Comparison of ENCODE assay signal across 18 cellular contexts in the genomic region with DNA sequence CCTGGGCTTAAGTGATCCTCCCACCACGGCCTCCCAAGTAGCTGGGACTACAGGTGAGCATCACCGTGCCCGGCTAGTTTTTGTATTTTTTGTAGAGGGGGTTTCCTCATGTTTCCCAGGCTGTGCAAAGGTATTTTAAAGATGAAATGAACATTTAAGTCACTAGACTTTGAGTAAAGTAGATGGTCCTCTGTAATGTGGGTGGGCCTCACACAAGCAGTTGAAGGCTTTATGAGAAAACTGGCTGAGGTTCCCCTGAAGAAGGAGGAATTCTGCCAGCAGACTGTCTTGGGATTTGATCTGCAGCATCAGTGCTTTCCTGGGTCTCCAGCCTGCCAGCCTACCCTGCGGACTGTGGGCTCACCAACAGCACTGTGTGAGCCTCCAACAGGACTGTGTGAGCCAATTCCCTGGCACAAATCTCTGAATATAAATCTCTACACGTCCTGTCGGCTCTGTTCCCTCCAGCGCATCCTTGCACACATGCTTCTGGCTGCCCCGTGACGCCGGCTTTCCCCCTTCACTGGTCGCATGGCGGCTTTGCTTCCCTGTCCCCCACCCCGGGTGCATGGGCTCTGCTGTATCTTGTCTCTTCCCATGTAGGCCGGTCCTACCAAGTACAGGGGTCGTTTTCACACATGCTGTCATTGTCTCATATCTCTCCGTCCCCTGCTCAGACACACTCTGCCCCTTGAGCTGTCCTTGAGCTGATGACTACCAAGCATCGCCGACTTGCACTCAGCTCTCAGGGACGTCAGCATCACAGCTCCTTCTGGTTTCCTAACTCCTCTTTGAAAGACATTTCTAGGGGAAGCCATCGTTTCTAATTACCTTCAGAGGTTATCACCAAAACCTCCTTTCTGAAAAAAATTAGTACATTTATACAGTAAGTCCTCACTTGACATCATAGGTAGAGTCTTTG.
"Had no signal": no experiment of that assay in that cellular context is flagged by ENCODE, and none has a peak within 500 bp of the region (broad histone marks: within the 10 kb centered on the region; RNA-seq: fewer than 3 reads in every experiment).

No MANE protein-coding gene starts in this region.

- H3K4me1 Mint-ChIP-seq: naive thymus-derived CD8-positive, alpha-beta T cell; stimulated activated memory B cell treated with anti-CD40 and anti-IgM and Interleukin-4, amounts not matched to agents 10 μg/mL and 1 μg/mL and 100 μg/mL, for 72 hours had no signal

- H3K36me3 Mint-ChIP-seq: naive thymus-derived CD8-positive, alpha-beta T cell; neural progenitor cell; stimulated activated memory B cell treated with anti-CD40 and anti-IgM and Interleukin-4, amounts not matched to agents 10 μg/mL and 1 μg/mL and 100 μg/mL, for 72 hours had no signal

- H3K27me3 ChIP-seq: neural progenitor cell, sigmoid colon, testis, tibial artery, upper lobe of left lung had no signal

- DNase-seq: dorsolateral prefrontal cortex; effector CD4-positive, alpha-beta T cell; left ventricle myocardium superior; lower lobe of right lung; naive thymus-derived CD8-positive, alpha-beta T cell; nucleus accumbens; psoas muscle; right cardiac atrium; sigmoid colon; stimulated activated CD4-positive, alpha-beta T cell treated with anti-CD3 and anti-CD28 coated beads, Interleukin-2, amount 100 ng/mL, for 24 hours; stimulated activated CD4-positive, alpha-beta T cell treated with anti-CD3 and anti-CD28 coated beads, Interleukin-4, amount 100 ng/mL, for 24 hours; stimulated activated naive CD8-positive, alpha-beta T cell treated with anti-CD3 and anti-CD28 coated beads, Interleukin-15, Interleukin-2, amounts not matched to agents 100 U/mL and 50 U/mL, for 24 hours; substantia nigra; testis; tibial artery had no signal

- H3K9me3 ChIP-seq: lower lobe of right lung, psoas muscle, sigmoid colon, testis, tibial artery, upper lobe of left lung had no signal

- H3K4me3 ChIP-seq: dorsolateral prefrontal cortex, lower lobe of right lung, neural progenitor cell, psoas muscle, sigmoid colon, testis, tibial artery, upper lobe of left lung had no signal

- H3K27ac Mint-ChIP-seq: naive thymus-derived CD8-positive, alpha-beta T cell; neural progenitor cell; stimulated activated memory B cell treated with anti-CD40 and anti-IgM and Interleukin-4, amounts not matched to agents 10 μg/mL and 1 μg/mL and 100 μg/mL, for 72 hours had no signal

- H3K9me3 Mint-ChIP-seq: naive thymus-derived CD8-positive, alpha-beta T cell; neural progenitor cell had no signal

- H3K4me1 ChIP-seq: lower lobe of right lung, neural progenitor cell, psoas muscle, sigmoid colon, tibial artery had no signal

- H3K4me3 Mint-ChIP-seq: naive thymus-derived CD8-positive, alpha-beta T cell; neural progenitor cell; stimulated activated memory B cell treated with anti-CD40 and anti-IgM and Interleukin-4, amounts not matched to agents 10 μg/mL and 1 μg/mL and 100 μg/mL, for 72 hours had no signal

- H3K27ac ChIP-seq: dorsolateral prefrontal cortex, lower lobe of right lung, neural progenitor cell, psoas muscle, sigmoid colon, testis, tibial artery, upper lobe of left lung had no signal

- H3K36me3 ChIP-seq: lower lobe of right lung, neural progenitor cell, sigmoid colon, tibial artery, upper lobe of left lung had no signal
